ENCODE assay signal across 33 cellular contexts in the genomic region with DNA sequence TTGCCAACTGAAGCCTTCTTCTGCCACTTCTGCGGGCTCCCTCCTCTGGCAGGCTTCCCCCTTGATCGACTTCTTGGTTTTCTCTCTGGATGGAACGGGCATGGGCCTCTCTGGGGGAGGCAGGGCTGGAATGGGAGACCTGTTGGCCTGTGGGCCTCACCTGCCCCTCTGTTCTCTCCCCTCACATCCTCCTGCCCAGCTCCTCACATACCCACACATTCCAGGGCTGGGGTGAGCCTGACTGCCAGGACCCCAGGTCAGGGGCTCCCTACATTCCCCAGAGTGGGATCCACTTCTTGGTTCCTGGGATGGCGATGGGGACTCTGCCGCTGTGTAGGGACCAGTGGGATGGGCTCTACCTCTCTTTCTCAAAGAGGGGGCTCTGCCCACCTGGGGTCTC. TPM values are rescaled to one million over a fixed set of nuclear protein-coding genes. Genes with fewer than 3 reads are reported as not detected.
DNase-seq lines count a peak whose midpoint lies in the region; ATAC-seq and TF ChIP-seq lines count a peak whose summit lies in the region.
"Had no signal": no experiment of that assay in that cellular context is flagged by ENCODE, and none has a peak within 500 bp of the region (broad histone marks: within the 10 kb centered on the region; RNA-seq: fewer than 3 reads in every experiment).

No MANE protein-coding gene starts in this region.

- H3K27me3 ChIP-seq in endodermal cell (ENCODE audit: control insufficient read depth, insufficient read depth, low read length, poor library complexity, severe bottlenecking) = no peaks in the 10 kb centered on the region

- H3K36me3 Mint-ChIP-seq in activated T-cell treated with anti-CD3 and anti-CD28 coated beads, Interleukin-2, amount 50 U/mL, for 24 hours (ENCODE audit: low read depth) = peaks cover 69% of the 10 kb centered on the region
- peaks cover 29% of the 10 kb centered on the region for H3K36me3 Mint-ChIP-seq in activated T-cell treated with anti-CD3 and anti-CD28 coated beads, Interleukin-2, amount 50 U/mL, for 4 hours (ENCODE audit: insufficient read depth)
- H3K36me3 Mint-ChIP-seq in HFFc6 (ENCODE audit: low read depth) = peaks cover 48% of the 10 kb centered on the region
- peaks cover 60% of the 10 kb centered on the region for H3K36me3 Mint-ChIP-seq in endodermal cell (ENCODE audit: low read depth)
- H3K36me3 Mint-ChIP-seq in stimulated activated memory B cell treated with anti-CD40 and anti-IgM and Interleukin-4, amounts not matched to agents 10 μg/mL and 1 μg/mL and 100 μg/mL, for 72 hours = peaks cover 62% of the 10 kb centered on the region

- H3K36me3 ChIP-seq in endodermal cell (ENCODE audit: control insufficient read depth, insufficient read depth, low read length) = peaks cover 68% of the 10 kb centered on the region

- peak overlapping the region; percentile 71 for H3K27ac Mint-ChIP-seq in activated T-cell treated with anti-CD3 and anti-CD28 coated beads, Interleukin-2, amount 50 U/mL, for 24 hours
- H3K27ac Mint-ChIP-seq in HFFc6 (peak overlapping the region; percentile 21; the same call in 1 of the 2 replicates), endodermal cell (peak overlapping the region; percentile 76)
- H3K27ac Mint-ChIP-seq in stimulated activated memory B cell treated with anti-CD40 and anti-IgM and Interleukin-4, amounts not matched to agents 10 μg/mL and 1 μg/mL and 100 μg/mL, for 72 hours = peak overlapping the region; percentile 76
- H3K27ac Mint-ChIP-seq: activated B cell treated with CpG ODN at 0.5 μM for 24 hours, mesothelial cell of epicardium had no signal

- no peak overlapping the region for H3K9ac ChIP-seq in endodermal cell (ENCODE audit: extremely low read depth, low read length, poor library complexity, severe bottlenecking)

- no peak overlapping the region for H3K4me3 ChIP-seq in endodermal cell (ENCODE audit: low read length)
- H3K4me3 ChIP-seq: A549, GM23338, skin epidermis had no signal

- no peaks in the 10 kb centered on the region for H3K27me3 Mint-ChIP-seq in activated T-cell treated with anti-CD3 and anti-CD28 coated beads, Interleukin-2, amount 50 U/mL, for 24 hours
- no peaks in the 10 kb centered on the region for H3K27me3 Mint-ChIP-seq in activated T-cell treated with anti-CD3 and anti-CD28 coated beads, Interleukin-2, amount 50 U/mL, for 4 hours (ENCODE audit: low read depth)
- H3K27me3 Mint-ChIP-seq in HFFc6 (ENCODE audit: insufficient read depth) (peaks cover 39% of the 10 kb centered on the region), endodermal cell (ENCODE audit: insufficient read depth) (no peaks in the 10 kb centered on the region)
- no peaks in the 10 kb centered on the region for H3K27me3 Mint-ChIP-seq in stimulated activated memory B cell treated with anti-CD40 and anti-IgM and Interleukin-4, amounts not matched to agents 10 μg/mL and 1 μg/mL and 100 μg/mL, for 72 hours
- H3K27me3 Mint-ChIP-seq: activated B cell treated with CpG ODN at 0.5 μM for 24 hours, naive B cell, T-cell had no signal

- 94 to 100% methylated on average over 2 to 5 of the region's 5 CpGs for WGBS in endodermal cell (ENCODE audit: insufficient coverage in 1 of 2, insufficient read length in 1 of 2), 2 experiments

- H3K9me3 Mint-ChIP-seq in activated T-cell treated with anti-CD3 and anti-CD28 coated beads, Interleukin-2, amount 50 U/mL, for 24 hours = no peaks in the 10 kb centered on the region
- no peaks in the 10 kb centered on the region for H3K9me3 Mint-ChIP-seq in activated T-cell treated with anti-CD3 and anti-CD28 coated beads, Interleukin-2, amount 50 U/mL, for 4 hours
- H3K9me3 Mint-ChIP-seq in HFFc6 = no peaks in the 10 kb centered on the region; the same call in 1 of the 2 replicates
- H3K9me3 Mint-ChIP-seq in endodermal cell = no peaks in the 10 kb centered on the region
- no peaks in the 10 kb centered on the region for H3K9me3 Mint-ChIP-seq in stimulated activated memory B cell treated with anti-CD40 and anti-IgM and Interleukin-4, amounts not matched to agents 10 μg/mL and 1 μg/mL and 100 μg/mL, for 72 hours
- H3K9me3 Mint-ChIP-seq: activated B cell treated with CpG ODN at 0.5 μM for 24 hours; CD8-positive, alpha-beta memory T cell; GM23338; mesothelial cell of epicardium; naive B cell; T-cell had no signal

- peaks cover 9% of the 10 kb centered on the region for H3K4me1 ChIP-seq in endodermal cell (ENCODE audit: control insufficient read depth, insufficient read depth, low read length)

- TF ChIP-seq CTCF in HFFc6 (IDR thresholded peaks at IDR 0.05) (no peak), endodermal cell (conservative IDR thresholded peaks at IDR 0.05) (no peak), GM13977 (IDR thresholded peaks at IDR 0.05; ENCODE audit: extremely low read depth, insufficient read depth, missing control alignments) (no peak)

- no peak overlapping the region for H3K27ac ChIP-seq in endodermal cell (ENCODE audit: low read depth, low read length)
- H3K27ac ChIP-seq: A549, HL-60 had no signal

- in situ Hi-C loops in GM13977 (cut with MboI; ENCODE audit: low pct_unique_long_range_greater_than_20kb, low sequenced_read_pairs, unreplicated experiment) = no loop called here

- ATAC-seq in activated T-cell treated with anti-CD3 and anti-CD28 coated beads, Interleukin-2, amount 50 U/mL, for 4 hours = no peak
- ATAC-seq in stimulated activated memory B cell treated with anti-CD40 and anti-IgM and Interleukin-4, amounts not matched to agents 10 μg/mL and 1 μg/mL and 100 μg/mL, for 72 hours = no peak
- no peak for ATAC-seq in HG02763 (IDR thresholded peaks at IDR 0.05; ENCODE audit: unreplicated experiment)
- ATAC-seq: A549, left ventricle myocardium superior, T-cell had no signal

- H3K4me3 Mint-ChIP-seq in activated T-cell treated with anti-CD3 and anti-CD28 coated beads, Interleukin-2, amount 50 U/mL, for 24 hours = no peak overlapping the region
- H3K4me3 Mint-ChIP-seq in activated T-cell treated with anti-CD3 and anti-CD28 coated beads, Interleukin-2, amount 50 U/mL, for 4 hours = no peak overlapping the region
- H3K4me3 Mint-ChIP-seq in HFFc6 = no peak overlapping the region
- H3K4me3 Mint-ChIP-seq in endodermal cell = no peak overlapping the region
- no peak overlapping the region for H3K4me3 Mint-ChIP-seq in stimulated activated memory B cell treated with anti-CD40 and anti-IgM and Interleukin-4, amounts not matched to agents 10 μg/mL and 1 μg/mL and 100 μg/mL, for 72 hours
- H3K4me3 Mint-ChIP-seq: activated B cell treated with CpG ODN at 0.5 μM for 24 hours; CD8-positive, alpha-beta memory T cell; GM23338; mesothelial cell of epicardium; naive B cell; T-cell had no signal

- no peaks in the 10 kb centered on the region for H3K9me3 ChIP-seq in endodermal cell (ENCODE audit: control insufficient read depth, low read length)
- H3K9me3 ChIP-seq: A549 had no signal

- H3K4me1 Mint-ChIP-seq in activated T-cell treated with anti-CD3 and anti-CD28 coated beads, Interleukin-2, amount 50 U/mL, for 24 hours (ENCODE audit: low read depth) = peaks cover 32% of the 10 kb centered on the region
- peaks cover 14% of the 10 kb centered on the region for H3K4me1 Mint-ChIP-seq in activated T-cell treated with anti-CD3 and anti-CD28 coated beads, Interleukin-2, amount 50 U/mL, for 4 hours (ENCODE audit: low read depth)
- H3K4me1 Mint-ChIP-seq in HFFc6 (ENCODE audit: low read depth) (peaks cover 35% of the 10 kb centered on the region), endodermal cell (peaks cover 10% of the 10 kb centered on the region)
- peaks cover 37% of the 10 kb centered on the region for H3K4me1 Mint-ChIP-seq in stimulated activated memory B cell treated with anti-CD40 and anti-IgM and Interleukin-4, amounts not matched to agents 10 μg/mL and 1 μg/mL and 100 μg/mL, for 72 hours

- no peak for DNase-seq in activated T-cell treated with anti-CD3 and anti-CD28 coated beads, Interleukin-2, amount 50 U/mL, for 24 hours
- DNase-seq in activated T-cell treated with anti-CD3 and anti-CD28 coated beads, Interleukin-2, amount 50 U/mL, for 4 hours = no peak
- DNase-seq in HFFc6 = no peak
- no peak for DNase-seq in endodermal cell
- no peak for DNase-seq in HCEC 1CT
- DNase-seq in GM13977 (ENCODE audit: low spot score) = no peak
- DNase-seq: activated B cell treated with CpG ODN at 0.5 μM for 24 hours; activated CD4-positive, alpha-beta T cell treated with anti-CD3 and anti-CD28 coated beads, Interleukin-2, amount 50 U/mL, for 1 hour; activated gamma-delta T cell treated with Interleukin-2 at 50 U/mL for 16 hours; activated T-cell treated with anti-CD3 and anti-CD28 coated beads, Interleukin-2, amount 50 U/mL, for 1 hour; AML-193; DMS153; Karpas-422; left ventricle myocardium superior; naive B cell; NCI-H1436 treated with DMSO at 0.1 percent for 48 hours; NCI-H446; NCI-H774 had no signal

RNA-seq across cellular contexts. Expression of gene FBXO47, which starts 48.3 kb away (rescaled TPM):
- total RNA-seq in activated T-cell treated with anti-CD3 and anti-CD28 coated beads, Interleukin-2, amount 50 U/mL, for 4 hours = under 1 TPM in 1 of 3 donors, not detected in 2; 0.08 TPM
- total RNA-seq in HFFc6 (2021; fragmentation: NEBNext Ultra II Directional; extraction: Animal tissue kit (Norgen Biotek cat#: 25700)) = not detected
- total RNA-seq in endodermal cell = not detected
- polyA plus RNA-seq in endodermal cell (2013, experiment 1 of 2) = not detected
- polyA plus RNA-seq in endodermal cell (2013, experiment 2 of 2) = not detected
- total RNA-seq: activated B cell treated with CpG ODN at 0.5 μM for 24 hours; cardiac septum; CD8-positive, alpha-beta memory T cell; glomerular endothelial cell; GM23338; left ventricle myocardium superior; mesothelial cell of epicardium; osteoblast; renal cortical epithelial cell; RPMI7951; SK-MEL-5; T-cell had no signal
- polyA plus RNA-seq: CD8-positive, alpha-beta memory T cell; GM23338 had no signal

RNA-seq across cellular contexts. Expression of gene LASP1, which starts 49.1 kb away (rescaled TPM):
- 100 to 1,000 TPM in 1 of 3 donors, 10 to 100 TPM in 2; 74.7 to 109 (median 88.2) TPM for total RNA-seq in activated T-cell treated with anti-CD3 and anti-CD28 coated beads, Interleukin-2, amount 50 U/mL, for 4 hours
- 100 to 1,000 TPM; 428 to 517 (median 484) TPM for total RNA-seq in HFFc6 (2021; fragmentation: NEBNext Ultra II Directional; extraction: Animal tissue kit (Norgen Biotek cat#: 25700))
- 100 to 1,000 TPM; 168 to 177 TPM for total RNA-seq in endodermal cell
- polyA plus RNA-seq in endodermal cell (2013, experiment 1 of 2) = 102 TPM
- polyA plus RNA-seq in endodermal cell (2013, experiment 2 of 2) = 102 TPM

Comparison
In these comparisons a context has a peak if more than half of its experiments do, and no peak if none do; other contexts are left out.
1. H3K27ac Mint-ChIP-seq: peak in every context shown above with its lines; median percentile 76 in endodermal cell; 76 in stimulated activated memory B cell treated with anti-CD40 and anti-IgM and Interleukin-4, amounts not matched to agents 10 μg/mL and 1 μg/mL and 100 μg/mL, for 72 hours; 71 in activated T-cell treated with anti-CD3 and anti-CD28 coated beads, Interleukin-2, amount 50 U/mL, for 24 hours; 21 in HFFc6.